ENCODE assay signal across 8 cellular contexts in the genomic region with DNA sequence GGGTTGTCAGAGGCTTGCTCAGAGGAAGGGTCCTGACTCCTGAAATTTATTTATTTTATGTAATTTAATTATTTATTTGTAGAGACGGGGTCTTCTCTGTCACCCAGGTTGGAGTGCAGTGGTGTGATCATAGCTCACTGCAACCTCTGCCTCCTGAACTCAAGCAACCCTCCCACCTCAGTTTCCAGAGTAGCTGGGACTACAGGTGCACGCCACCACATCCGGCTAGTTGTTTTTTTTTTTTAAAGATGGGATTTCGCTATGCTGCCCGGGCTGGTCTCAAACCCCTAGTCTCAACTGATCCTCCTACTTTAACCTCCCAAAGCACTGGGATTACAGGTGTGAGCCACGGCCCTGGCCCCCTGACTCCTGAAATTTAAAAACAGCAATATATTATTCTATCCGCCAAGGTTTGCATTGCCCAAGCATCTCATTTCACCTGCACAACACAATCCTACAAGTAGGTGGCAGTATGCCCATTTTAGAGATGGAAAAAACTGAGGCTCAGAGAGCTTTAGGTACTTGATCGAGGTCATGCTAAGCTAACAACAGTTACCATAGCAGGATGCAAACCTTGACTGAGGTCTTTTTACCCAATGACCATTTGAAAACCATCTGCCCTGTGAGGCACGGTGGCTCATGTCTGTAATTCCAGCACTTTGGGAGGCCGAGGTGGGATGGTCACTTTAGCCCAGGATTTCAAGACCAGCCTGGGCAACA. TPM values are rescaled to one million over a fixed set of nuclear protein-coding genes. Genes with fewer than 3 reads are reported as not detected.
DNase-seq lines count a peak whose midpoint lies in the region; ATAC-seq and TF ChIP-seq lines count a peak whose summit lies in the region.
"Had no signal": no experiment of that assay in that cellular context is flagged by ENCODE, and none has a peak within 500 bp of the region (broad histone marks: within the 10 kb centered on the region; RNA-seq: fewer than 3 reads in every experiment).

No MANE protein-coding gene starts in this region.

- peaks cover 65% of the 10 kb centered on the region for H3K36me3 Mint-ChIP-seq in activated CD4-positive, alpha-beta T cell treated with anti-CD3 and anti-CD28 coated beads, Interleukin-2, amount 10 ng/mL, durations not matched to agents 7 days and 5 days (ENCODE audit: low read depth)

- ATAC-seq in HG02610 (IDR thresholded peaks at IDR 0.05; ENCODE audit: unreplicated experiment) = no peak

- no peak overlapping the region for H2AFZ ChIP-seq in KMS-11 (ENCODE audit: low read depth)

- CTCF ChIA-PET in activated CD4-positive, alpha-beta T cell treated with anti-CD3 and anti-CD28 coated beads, Interleukin-2, amount 10 ng/mL, durations not matched to agents 7 days and 5 days (lab: Charles Lee) = interaction anchor here (0.9 to 2.4 kb wide), 7 partner anchors 10 to 314 kb away, joined by 3 to 16 read pairs (median 5); a partner anchor contains a TSS

- POLR2A ChIA-PET in activated CD4-positive, alpha-beta T cell treated with anti-CD3 and anti-CD28 coated beads, Interleukin-2, amount 10 ng/mL, durations not matched to agents 7 days and 5 days (lab: Charles Lee) = interaction anchor here (0.6 kb wide), 1 partner anchor 1156 kb away, joined by 3 read pairs; no protein-coding TSS in a partner anchor

- peaks cover 51% of the 10 kb centered on the region for H3K27me3 ChIP-seq in KMS-11 (ENCODE audit: insufficient read depth, low read depth)
- H3K27me3 ChIP-seq: pancreas had no signal

- H3K4me1 ChIP-seq in KMS-11 (ENCODE audit: low read depth, poor library complexity, severe bottlenecking) = no peaks in the 10 kb centered on the region
- H3K4me1 ChIP-seq: pancreas had no signal

- peaks cover 13% of the 10 kb centered on the region for H3K4me1 Mint-ChIP-seq in activated CD4-positive, alpha-beta T cell treated with anti-CD3 and anti-CD28 coated beads, Interleukin-2, amount 10 ng/mL, durations not matched to agents 7 days and 5 days

- no peak overlapping the region for H3K4me3 Mint-ChIP-seq in activated CD4-positive, alpha-beta T cell treated with anti-CD3 and anti-CD28 coated beads, Interleukin-2, amount 10 ng/mL, durations not matched to agents 7 days and 5 days

- TF ChIP-seq CTCF in KMS-11 (conservative IDR thresholded peaks at IDR 0.05; ENCODE audit: low read depth, low read length) = peak; percentile 63

- H4K20me1 ChIP-seq in KMS-11 (ENCODE audit: insufficient read depth) = no peaks in the 10 kb centered on the region

- H3K4me2 ChIP-seq in KMS-11 = no peak overlapping the region

- H3K79me2 ChIP-seq in KMS-11 (ENCODE audit: insufficient read depth, low read depth) = no peaks in the 10 kb centered on the region

- H3K9ac ChIP-seq in KMS-11 = no peak overlapping the region

- no peaks in the 10 kb centered on the region for H3K27me3 Mint-ChIP-seq in activated CD4-positive, alpha-beta T cell treated with anti-CD3 and anti-CD28 coated beads, Interleukin-2, amount 10 ng/mL, durations not matched to agents 7 days and 5 days

- no peak overlapping the region for H3K27ac ChIP-seq in KMS-11
- H3K27ac ChIP-seq: pancreas had no signal

- no peak overlapping the region for H3K27ac Mint-ChIP-seq in activated CD4-positive, alpha-beta T cell treated with anti-CD3 and anti-CD28 coated beads, Interleukin-2, amount 10 ng/mL, durations not matched to agents 7 days and 5 days

- H3K4me3 ChIP-seq in KMS-11 (IDR thresholded peaks at IDR 0.05; ENCODE audit: insufficient read depth, low read depth, low read length) = no peak overlapping the region
- H3K4me3 ChIP-seq: pancreas had no signal

- no peaks in the 10 kb centered on the region for H3K36me3 ChIP-seq in KMS-11 (ENCODE audit: insufficient read depth)
- H3K36me3 ChIP-seq: pancreas had no signal

- no peaks in the 10 kb centered on the region for H3K9me3 Mint-ChIP-seq in activated CD4-positive, alpha-beta T cell treated with anti-CD3 and anti-CD28 coated beads, Interleukin-2, amount 10 ng/mL, durations not matched to agents 7 days and 5 days

- peak; percentile 73 for DNase-seq in ELR (ENCODE audit: low read depth)
- DNase-seq in activated CD4-positive, alpha-beta T cell treated with anti-CD3 and anti-CD28 coated beads, Interleukin-2, amount 10 ng/mL, durations not matched to agents 7 days and 5 days = peak; percentile 48
- peak; percentile 60 for DNase-seq in iPS-NIHi7 (ENCODE audit: extremely low spot score)
- DNase-seq in amniotic stem cell (lab: John Stamatoyannopoulos, UW) = no peak
- DNase-seq in NOMO-1 treated with dmso at 0.1 percent for 144 hours (lab: John Stamatoyannopoulos, UW; ENCODE audit: unreplicated experiment) = no peak

RNA-seq across cellular contexts. Expression of a gene that starts 18.1 kb away (rescaled TPM):
- total RNA-seq in activated CD4-positive, alpha-beta T cell treated with anti-CD3 and anti-CD28 coated beads, Interleukin-2, amount 10 ng/mL, durations not matched to agents 7 days and 5 days = 10 to 100 TPM; 78.3 to 88.2 TPM

Comparison
In these comparisons a context has a peak if more than half of its experiments do, and no peak if none do; other contexts are left out.
1. DNase-seq: peak in ELR (single experiment), activated CD4-positive, alpha-beta T cell treated with anti-CD3 and anti-CD28 coated beads, Interleukin-2, amount 10 ng/mL, durations not matched to agents 7 days and 5 days (single experiment) and iPS-NIHi7 (single experiment); none in amniotic stem cell (single experiment) and NOMO-1 treated with dmso at 0.1 percent for 144 hours (single experiment).